In the genomic region with DNA sequence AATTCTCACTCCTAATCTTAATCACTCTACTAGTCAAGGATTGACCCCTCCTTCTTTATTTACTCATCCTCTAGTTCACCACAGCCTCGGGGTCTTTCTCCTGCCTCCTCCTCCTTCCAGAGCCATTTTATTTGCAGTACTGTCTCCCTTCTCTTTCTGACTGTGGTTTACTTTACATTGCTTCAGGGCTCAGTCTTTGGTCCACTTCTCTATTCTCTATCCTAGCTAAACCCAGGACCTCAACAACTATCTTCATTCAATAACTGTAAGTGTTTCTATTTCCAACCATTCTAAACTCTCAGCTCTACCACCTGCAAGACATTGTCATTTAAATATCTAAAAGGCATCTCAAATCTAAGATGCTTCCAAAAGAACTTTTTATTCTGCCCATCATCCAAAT, we compare ENCODE assay signal across 1 cellular context.
A peak's percentile ranks its signal among the peaks of the same experiment; 100 is the strongest.
TF ChIP-seq lines count a peak whose summit lies in the region.

No MANE protein-coding gene starts in this region.

TF ChIP-seq in GM12878, 131 proteins besides CTCF, POLR2A, EP300 and RAD21 (continued from another document):
- TF ChIP-seq, protein P1, sequence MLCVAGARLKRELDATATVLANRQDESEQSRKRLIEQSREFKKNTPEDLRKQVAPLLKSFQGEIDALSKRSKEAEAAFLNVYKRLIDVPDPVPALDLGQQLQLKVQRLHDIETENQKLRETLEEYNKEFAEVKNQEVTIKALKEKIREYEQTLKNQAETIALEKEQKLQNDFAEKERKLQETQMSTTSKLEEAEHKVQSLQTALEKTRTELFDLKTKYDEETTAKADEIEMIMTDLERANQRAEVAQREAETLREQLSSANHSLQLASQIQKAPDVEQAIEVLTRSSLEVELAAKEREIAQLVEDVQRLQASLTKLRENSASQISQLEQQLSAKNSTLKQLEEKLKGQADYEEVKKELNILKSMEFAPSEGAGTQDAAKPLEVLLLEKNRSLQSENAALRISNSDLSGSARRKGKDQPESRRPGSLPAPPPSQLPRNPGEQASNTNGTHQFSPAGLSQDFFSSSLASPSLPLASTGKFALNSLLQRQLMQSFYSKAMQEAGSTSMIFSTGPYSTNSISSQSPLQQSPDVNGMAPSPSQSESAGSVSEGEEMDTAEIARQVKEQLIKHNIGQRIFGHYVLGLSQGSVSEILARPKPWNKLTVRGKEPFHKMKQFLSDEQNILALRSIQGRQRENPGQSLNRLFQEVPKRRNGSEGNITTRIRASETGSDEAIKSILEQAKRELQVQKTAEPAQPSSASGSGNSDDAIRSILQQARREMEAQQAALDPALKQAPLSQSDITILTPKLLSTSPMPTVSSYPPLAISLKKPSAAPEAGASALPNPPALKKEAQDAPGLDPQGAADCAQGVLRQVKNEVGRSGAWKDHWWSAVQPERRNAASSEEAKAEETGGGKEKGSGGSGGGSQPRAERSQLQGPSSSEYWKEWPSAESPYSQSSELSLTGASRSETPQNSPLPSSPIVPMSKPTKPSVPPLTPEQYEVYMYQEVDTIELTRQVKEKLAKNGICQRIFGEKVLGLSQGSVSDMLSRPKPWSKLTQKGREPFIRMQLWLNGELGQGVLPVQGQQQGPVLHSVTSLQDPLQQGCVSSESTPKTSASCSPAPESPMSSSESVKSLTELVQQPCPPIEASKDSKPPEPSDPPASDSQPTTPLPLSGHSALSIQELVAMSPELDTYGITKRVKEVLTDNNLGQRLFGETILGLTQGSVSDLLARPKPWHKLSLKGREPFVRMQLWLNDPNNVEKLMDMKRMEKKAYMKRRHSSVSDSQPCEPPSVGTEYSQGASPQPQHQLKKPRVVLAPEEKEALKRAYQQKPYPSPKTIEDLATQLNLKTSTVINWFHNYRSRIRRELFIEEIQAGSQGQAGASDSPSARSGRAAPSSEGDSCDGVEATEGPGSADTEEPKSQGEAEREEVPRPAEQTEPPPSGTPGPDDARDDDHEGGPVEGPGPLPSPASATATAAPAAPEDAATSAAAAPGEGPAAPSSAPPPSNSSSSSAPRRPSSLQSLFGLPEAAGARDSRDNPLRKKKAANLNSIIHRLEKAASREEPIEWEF (IDR thresholded peaks at IDR 0.05; ENCODE audit: insufficient replicate concordance, low read depth, low read length): no peak
- TF ChIP-seq TCF7 (IDR thresholded peaks at IDR 0.05; ENCODE audit: borderline replicate concordance) (no peak), RUNX3 (IDR thresholded peaks at IDR 0.05; ENCODE audit: low read length) (peak; percentile 72), TBL1XR1 (IDR thresholded peaks at IDR 0.05; ENCODE audit: low read depth, low read length) (no peak), HCFC1 (IDR thresholded peaks at IDR 0.05; ENCODE audit: low read length) (no peak)
